ENCODE assay signal across 22 cellular contexts in genomic region chr10:71576842-71577241, GRCh38.
A peak's percentile ranks its signal among the peaks of the same experiment; 100 is the strongest.
DNase-seq lines count a peak whose midpoint lies in the region; ATAC-seq, FAIRE-seq and TF ChIP-seq lines count a peak whose summit lies in the region.
"Had no signal": no experiment of that assay in that cellular context is flagged by ENCODE, and none has a peak within 500 bp of the region (broad histone marks: within the 10 kb centered on the region; RNA-seq: fewer than 3 reads in every experiment).

No MANE protein-coding gene starts in this region.

- TF ChIP-seq CTCF in SK-N-SH (IDR thresholded peaks at IDR 0.05) (no peak), K562 (IDR thresholded peaks at IDR 0.05 in 2 of 3, conservative IDR thresholded peaks at IDR 0.05 in 1 of 3; ENCODE audit: insufficient read depth in 2 of 3, low read depth in 1 of 3, low read length in 3 of 3) (no peak)

- H3F3A ChIP-seq in SK-N-SH (replicated peaks; ENCODE audit: insufficient read depth): no peaks in the 10 kb centered on the region

- H3K79me2 ChIP-seq in SK-N-SH (ENCODE audit: insufficient read depth): no peaks in the 10 kb centered on the region
- no peaks in the 10 kb centered on the region for H3K79me2 ChIP-seq in K562 (ENCODE audit: control insufficient read depth, insufficient read depth, low read length)

- no TSS peak for BruUV-seq in K562 (replicated peaks; lab: Mats Ljungman, UMichigan)

- H3K27me3 ChIP-seq in SK-N-SH (ENCODE audit: insufficient read depth) (0 out of 2 replicates have a peak, but pooled peaks cover 6% of the 10 kb centered on the region), BLaER1 (no peaks in the 10 kb centered on the region), K562 (ENCODE audit: control insufficient read depth in 2 of 2, insufficient read depth in 2 of 2, low read length in 2 of 2) (peaks cover 0 to 4% of the 10 kb centered on the region in 2 experiments; a peak in 1 of 5 replicates)
- H3K27me3 ChIP-seq: BE2C had no signal

- TF ChIP-seq RAD21 in SK-N-SH (IDR thresholded peaks at IDR 0.05; ENCODE audit: low read length) (no peak), K562 (CRISPR knock-in tag; conservative IDR thresholded peaks at IDR 0.05 in 1 of 2, IDR thresholded peaks at IDR 0.05 in 1 of 2) (no peak)

- no peak overlapping the region for H3K4me2 ChIP-seq in SK-N-SH
- peak overlapping the region; percentile 77 for H3K4me2 ChIP-seq in BLaER1
- no peak overlapping the region for H3K4me2 ChIP-seq in K562 (ENCODE audit: insufficient read depth, low read length)
- H3K4me2 ChIP-seq: A549 had no signal

- H2AFZ ChIP-seq in SK-N-SH (ENCODE audit: low read depth) (no peak overlapping the region), K562 (ENCODE audit: low read depth, low read length) (no peak overlapping the region)

- no peaks in the 10 kb centered on the region for H3K9me2 ChIP-seq in SK-N-SH

- no peak overlapping the region for H3K4me3 ChIP-seq in SK-N-SH (ENCODE audit: low read depth in 2 of 2, low read length in 1 of 2)
- no peak overlapping the region for H3K4me3 ChIP-seq in BLaER1
- no peak overlapping the region for H3K4me3 ChIP-seq in K562
- H3K4me3 ChIP-seq: A549, GM12878 had no signal

- H3K36me3 ChIP-seq in SK-N-SH (replicated peaks in 1 of 2; ENCODE audit: control insufficient read depth in 1 of 2, insufficient read depth in 2 of 2, low read length in 1 of 2): no peaks in the 10 kb centered on the region
- H3K36me3 ChIP-seq in BLaER1: no peaks in the 10 kb centered on the region
- H3K36me3 ChIP-seq in K562 (ENCODE audit: control insufficient read depth, insufficient read depth, low read length): no peaks in the 10 kb centered on the region
- H3K36me3 ChIP-seq: BE2C had no signal

- H3K27ac ChIP-seq in SK-N-SH (ENCODE audit: low read depth in 2 of 2, low read length in 1 of 2) (no peak overlapping the region), BLaER1 (peak overlapping the region; percentile 62; the same call in 1 of the 2 replicates), K562 (ENCODE audit: extremely low read depth, low read depth, low read length) (no peak overlapping the region)
- H3K27ac ChIP-seq: 22Rv1, A549 had no signal

- no peak overlapping the region for H3K9ac ChIP-seq in SK-N-SH
- no peak overlapping the region for H3K9ac ChIP-seq in BLaER1
- no peak overlapping the region for H3K9ac ChIP-seq in K562 (ENCODE audit: insufficient read depth in 1 of 2, low read depth in 2 of 2, low read length in 2 of 2)

- in situ Hi-C loops in K562 (cut with MboI): no loop called here

- no peaks in the 10 kb centered on the region for H3K9me1 ChIP-seq in K562 (ENCODE audit: control insufficient read depth, insufficient read depth, low read length)

- POLR2A ChIA-PET in SK-N-SH (lab: Yijun Ruan, JAX): no interaction called here
- POLR2A ChIA-PET in K562 (lab: Yijun Ruan, JAX): interaction anchor here (0.6 kb wide), 3 partner anchors 9 to 1464 kb away, joined by 3 to 4 read pairs (median 3); no protein-coding TSS in a partner anchor

- ATAC-seq in SK-N-SH treated with all-trans-retinoic acid at 6 μM for 48 hours: no peak
- ATAC-seq in K562: no peak
- ATAC-seq: A549, GM12878 had no signal

- TF ChIP-seq POLR2A in GM12891 (IDR thresholded peaks at IDR 0.05; ENCODE audit: low read depth, low read length): no peak
- TF ChIP-seq POLR2A in K562 (conservative IDR thresholded peaks at IDR 0.05): no peak

- DNase-seq in SK-N-SH (no peak), GM12891 (ENCODE audit: insufficient read length, low spot score) (no peak), K562 (ENCODE audit: extremely low read depth in 1 of 4, low spot score in 3 of 4) (no peak), NCI-H1417 treated with DMSO at 0.1 percent for 48 hours (lab: John Stamatoyannopoulos, UW) (no peak), AML-193 (lab: John Stamatoyannopoulos, UW) (no peak), glomerular visceral epithelial cell (ENCODE audit: extremely low spot score) (no peak)
- DNase-seq: C1 segment of cervical spinal cord; CD4-positive, alpha-beta memory T cell; CD4-positive, CD25-positive, alpha-beta regulatory T cell; CD8-positive, alpha-beta memory T cell; COR-L47; DMS 273 treated with DMSO at 0.1 percent for 48 hours; DMS53; DND-41; EL; GDM1 had no signal

- TF ChIP-seq EP300 in SK-N-SH (IDR thresholded peaks at IDR 0.05; ENCODE audit: borderline replicate concordance in 1 of 2, low read depth in 1 of 2, low read length in 1 of 2): no peak
- no peak for TF ChIP-seq EP300 in K562 (IDR thresholded peaks at IDR 0.05; ENCODE audit: low read length)

- H3K9me3 ChIP-seq in SK-N-SH (no peaks in the 10 kb centered on the region), BLaER1 (no peaks in the 10 kb centered on the region), K562 (replicated peaks; ENCODE audit: control insufficient read depth, insufficient read depth, low read depth, low read length) (no peaks in the 10 kb centered on the region)
- H3K9me3 ChIP-seq: A549, BE2C had no signal

- H3K4me1 ChIP-seq in SK-N-SH (ENCODE audit: control insufficient read depth in 1 of 2, insufficient read depth in 2 of 2, low read depth in 1 of 2, low read length in 1 of 2) (peaks cover 0 to 6% of the 10 kb centered on the region in 2 experiments; a peak in 1 of 4 replicates), BLaER1 (peaks cover 93% of the 10 kb centered on the region), K562 (replicated peaks in 1 of 2; ENCODE audit: control insufficient read depth in 2 of 2, insufficient read depth in 2 of 2, low read length in 2 of 2) (peaks cover 2 to 32% of the 10 kb centered on the region in 2 experiments; a peak in 4 of 5 replicates)
- H3K4me1 ChIP-seq: A549 had no signal

- CTCF ChIA-PET in SK-N-SH (lab: Yijun Ruan, JAX) (interaction anchor here (1.0 to 2.2 kb wide), 3 partner anchors 32 to 307 kb away, joined by 3 to 8 read pairs (median 8); partner anchors contain the start of gene CDH23), K562 (lab: Yijun Ruan, JAX; ENCODE audit: low intra/inter-chr PET ratio) (no interaction called here)

- FAIRE-seq in GM12891 (lab: Jason Lieb, UNC) (peak; percentile 33), K562 (lab: Jason Lieb, UNC) (peak; percentile 74)
- FAIRE-seq: A549, GM12878 had no signal

- WGBS in SK-N-SH (ENCODE audit: low lambda C conversion rate): 72% methylated on average over 9 of the region's 9 CpGs
- 39% methylated on average over 9 of the region's 9 CpGs for WGBS in K562 (ENCODE audit: insufficient coverage, low coverage, missing lambda C conversion rate)

- H4K20me1 ChIP-seq in SK-N-SH (ENCODE audit: insufficient read depth): no peaks in the 10 kb centered on the region
- no peaks in the 10 kb centered on the region for H4K20me1 ChIP-seq in BLaER1
- no peaks in the 10 kb centered on the region for H4K20me1 ChIP-seq in K562 (replicated peaks; ENCODE audit: control insufficient read depth, insufficient read depth, low read length)

- intact Hi-C loops in K562 (cut with micrococcal nuclease): no loop called here

TF ChIP-seq in SK-N-SH treated with all-trans-retinoic acid at 6 μM for 48 hours, 23 proteins besides CTCF, POLR2A, EP300 and RAD21:
- TF ChIP-seq ZFP3 (CRISPR knock-in tag; IDR thresholded peaks at IDR 0.05) (peak; percentile 91), ZNF8 (CRISPR knock-in tag; IDR thresholded peaks at IDR 0.05) (0 out of 2 replicates have a peak, but pooled peaks have one; percentile 19), ZFP30 (CRISPR knock-in tag; IDR thresholded peaks at IDR 0.05) (no peak)

TF ChIP-seq in SK-N-SH, 30 proteins besides CTCF, POLR2A, EP300 and RAD21 (continues in another document):
- TF ChIP-seq MXI1 (IDR thresholded peaks at IDR 0.05; ENCODE audit: low read depth, low read length) (no peak), MEF2A (IDR thresholded peaks at IDR 0.05; ENCODE audit: borderline replicate concordance, low read depth) (no peak), CHD2 (IDR thresholded peaks at IDR 0.05; ENCODE audit: low read length, partially characterized antibody) (no peak), GATA2 (CRISPR knock-in tag; IDR thresholded peaks at IDR 0.05) (no peak)

TF ChIP-seq in GM12891, 5 proteins besides CTCF, POLR2A, EP300 and RAD21:
- TF ChIP-seq POU2F2 (IDR thresholded peaks at IDR 0.05; ENCODE audit: low read depth, low read length) (no peak), PAX5 (IDR thresholded peaks at IDR 0.05; ENCODE audit: insufficient read depth, low read length, severe bottlenecking) (no peak), TAF1 (IDR thresholded peaks at IDR 0.05; ENCODE audit: low read depth, low read length) (no peak), POLR2AphosphoS5 (IDR thresholded peaks at IDR 0.05; ENCODE audit: low read depth, low read length) (no peak), SPI1 (IDR thresholded peaks at IDR 0.05; ENCODE audit: low read depth, low read length) (no peak)

TF ChIP-seq in K562, 482 proteins besides CTCF, POLR2A, EP300 and RAD21 (continues in another document):
- TF ChIP-seq SIX5 (IDR thresholded peaks at IDR 0.05; ENCODE audit: borderline replicate concordance in 1 of 2, insufficient read depth in 1 of 2, low read depth in 1 of 2, low read length in 2 of 2) (no peak), FOXJ3 (CRISPR knock-in tag; IDR thresholded peaks at IDR 0.05) (no peak), BRF2 (IDR thresholded peaks at IDR 0.05; ENCODE audit: borderline replicate concordance, insufficient read depth, insufficient read length) (no peak), KLF13 (tag; IDR thresholded peaks at IDR 0.05; ENCODE audit: borderline replicate concordance, low read depth) (no peak)
